In the genomic region with DNA sequence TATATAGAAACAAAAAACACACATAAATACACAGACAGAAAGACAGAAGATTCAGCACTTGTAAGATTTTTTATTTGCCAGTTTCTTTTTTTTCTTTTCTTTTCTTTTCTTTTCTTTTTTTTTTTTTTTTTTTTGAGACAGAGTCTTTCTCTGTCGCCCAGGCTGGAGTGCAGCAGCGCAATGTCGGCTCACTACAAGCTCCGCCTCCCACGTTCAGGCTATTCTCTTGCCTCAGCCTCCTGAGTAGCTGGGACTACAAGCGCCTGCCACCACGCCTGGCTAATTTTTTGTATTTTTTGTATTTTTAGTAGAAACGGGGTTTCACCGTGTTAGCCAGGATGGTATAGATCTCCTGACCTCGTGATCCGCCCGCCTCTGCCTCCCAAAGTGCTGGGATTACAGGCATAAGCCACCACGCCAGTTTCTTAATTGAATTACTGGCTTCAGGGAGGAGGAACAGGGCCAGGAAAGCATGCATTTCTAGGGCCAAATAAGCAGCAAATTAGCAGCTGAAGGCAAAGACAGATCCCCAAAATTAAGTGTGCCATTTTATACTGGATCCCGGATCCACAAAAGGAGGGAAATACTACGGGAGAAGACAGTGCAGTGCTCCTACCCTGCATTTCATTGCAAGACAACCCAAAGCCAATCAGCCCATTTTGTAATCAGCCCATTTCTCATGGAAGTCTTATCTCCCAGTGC, we compare ENCODE assay signal across 7 cellular contexts.
A peak's percentile ranks its signal among the peaks of the same experiment; 100 is the strongest.
DNase-seq lines count a peak whose midpoint lies in the region; ATAC-seq, FAIRE-seq and TF ChIP-seq lines count a peak whose summit lies in the region.
"Not testable (repeated sequence)": the region's sequence is repeated elsewhere in the genome, so short reads cannot be mapped to it uniquely, and the experiment has no call there.

No MANE protein-coding gene starts in this region.

- H3K56ac ChIP-seq in H1 (replicated peaks; ENCODE audit: insufficient read length, low read depth, low read length): not testable (repeated sequence)

- TF ChIP-seq CTCF in GM23338 (conservative IDR thresholded peaks at IDR 0.05; ENCODE audit: low read depth in 2 of 2); SK-N-SH (IDR thresholded peaks at IDR 0.05); WTC11 (IDR thresholded peaks at IDR 0.05); H1 (IDR thresholded peaks at IDR 0.05; ENCODE audit: control extremely low read depth in 1 of 3, insufficient read depth in 1 of 3, low read depth in 1 of 3, low read length in 3 of 3); testis (IDR thresholded peaks at IDR 0.05): not testable (repeated sequence)

- CTCF ChIA-PET in SK-N-SH (lab: Yijun Ruan, JAX) (interaction anchor here (2.5 kb wide), 1 partner anchor 11 kb away, joined by 6 read pairs; no protein-coding TSS in a partner anchor), H1 (lab: Charles Lee; ENCODE audit: partially characterized antibody) (interaction anchor here (1.3 kb wide), 1 partner anchor 22 kb away, joined by 5 read pairs; no protein-coding TSS in a partner anchor)
- CTCF ChIA-PET in WTC11 (lab: Charles Lee): not testable (repeated sequence)

- not testable (repeated sequence) for H3K27ac Mint-ChIP-seq in GM23338, WTC11

- H3K18ac ChIP-seq in H1 (ENCODE audit: extremely low read depth, low read length): peak overlapping the region; percentile 7; the same call in 1 of the 2 replicates

- not testable (repeated sequence) for H3K4me2 ChIP-seq in GM23338; SK-N-SH; H1 (ENCODE audit: insufficient read depth in 1 of 2, low read depth in 2 of 2, low read length in 2 of 2)

- not testable (repeated sequence) for TF ChIP-seq POLR2A in H1 (IDR thresholded peaks at IDR 0.05; ENCODE audit: control extremely low read depth in 1 of 2, low read depth in 2 of 2, low read length in 2 of 2); testis (IDR thresholded peaks at IDR 0.05)

- not testable (repeated sequence) for H2BK120ac ChIP-seq in H1 (replicated peaks; ENCODE audit: low read depth, low read length)

- peak overlapping the region; percentile 52; the same call in 1 of the 2 replicates for H2BK5ac ChIP-seq in H1 (ENCODE audit: low read depth, low read length)

- H2BK12ac ChIP-seq in H1 (ENCODE audit: low read depth, low read length): not testable (repeated sequence)

- not testable (repeated sequence) for H3K4ac ChIP-seq in H1 (replicated peaks; ENCODE audit: insufficient read length, low read depth, low read length)

- not testable (repeated sequence) for H3K23ac ChIP-seq in H1 (ENCODE audit: insufficient read length)

- peaks cover 16% of the 10 kb centered on the region for H3K9me3 Mint-ChIP-seq in GM23338
- peaks cover 26% of the 10 kb centered on the region for H3K9me3 Mint-ChIP-seq in WTC11

- H3K23me2 ChIP-seq in H1 (ENCODE audit: low read depth, low read length): not testable (repeated sequence)

- DNase-seq in Daoy (ENCODE audit: low read depth) (peak; percentile 9), GM23338 (ENCODE audit: low spot score) (peak; percentile 41), NCI-H82 (lab: John Stamatoyannopoulos, UW) (peak; percentile 26), WTC11 (ENCODE audit: low spot score) (peak; percentile 30), testis (peak; percentile 15)
- not testable (repeated sequence) for DNase-seq in SK-N-SH; H1 (ENCODE audit: low read depth in 1 of 2, low spot score in 2 of 2)

- not testable (repeated sequence) for H4K8ac ChIP-seq in H1 (ENCODE audit: extremely low read depth, insufficient read depth, low read length)

- not testable (repeated sequence) for H3K27me3 Mint-ChIP-seq in GM23338 (ENCODE audit: insufficient read depth, low read depth, poor library complexity); WTC11 (ENCODE audit: low read depth)

- not testable (repeated sequence) for TF ChIP-seq RAD21 in SK-N-SH (IDR thresholded peaks at IDR 0.05; ENCODE audit: low read length); H1 (IDR thresholded peaks at IDR 0.05 in 1 of 2, conservative IDR thresholded peaks at IDR 0.05 in 1 of 2; ENCODE audit: low read depth in 2 of 2, low read length in 2 of 2)

- TF ChIP-seq EP300 in SK-N-SH (IDR thresholded peaks at IDR 0.05; ENCODE audit: borderline replicate concordance in 1 of 2, low read depth in 1 of 2, low read length in 1 of 2); H1 (IDR thresholded peaks at IDR 0.05; ENCODE audit: borderline replicate concordance in 1 of 2, low read depth in 2 of 2, low read length in 2 of 2): not testable (repeated sequence)

- not testable (repeated sequence) for H2BK15ac ChIP-seq in H1 (ENCODE audit: low read length)

- peaks cover 17% of the 10 kb centered on the region for H3K4me1 Mint-ChIP-seq in GM23338
- H3K4me1 Mint-ChIP-seq in WTC11: peaks cover 27% of the 10 kb centered on the region

- H3K36me3 ChIP-seq in GM23338 (ENCODE audit: insufficient read depth); SK-N-SH (replicated peaks in 1 of 2; ENCODE audit: control insufficient read depth in 1 of 2, insufficient read depth in 2 of 2, low read length in 1 of 2); H1 (ENCODE audit: control insufficient read depth in 2 of 4, insufficient read depth in 4 of 4, low read length in 3 of 4); testis (ENCODE audit: low read depth, missing control alignments): not testable (repeated sequence)

- not testable (repeated sequence) for H3K79me1 ChIP-seq in H1 (ENCODE audit: low read depth, low read length)

- H3K9me2 ChIP-seq in GM23338 (ENCODE audit: insufficient read depth); SK-N-SH: not testable (repeated sequence)

- not testable (repeated sequence) for H3F3A ChIP-seq in GM23338 (replicated peaks; ENCODE audit: low read depth); SK-N-SH (replicated peaks; ENCODE audit: insufficient read depth)

- not testable (repeated sequence) for H3K79me2 ChIP-seq in GM23338 (replicated peaks; ENCODE audit: insufficient read depth); SK-N-SH (ENCODE audit: insufficient read depth); H1 (ENCODE audit: control insufficient read depth in 1 of 2, insufficient read depth in 2 of 2, low read length in 2 of 2)

- H3K4me1 ChIP-seq in GM23338 (ENCODE audit: insufficient read depth): peaks cover 17% of the 10 kb centered on the region
- H3K4me1 ChIP-seq in SK-N-SH (ENCODE audit: control insufficient read depth in 1 of 2, insufficient read depth in 2 of 2, low read depth in 1 of 2, low read length in 1 of 2); H1 (replicated peaks in 1 of 4; ENCODE audit: control insufficient read depth in 3 of 4, insufficient read depth in 4 of 4, low read length in 3 of 4); testis: not testable (repeated sequence)

- not testable (repeated sequence) for H3K4me3 ChIP-seq in GM23338; SK-N-SH (ENCODE audit: low read depth in 2 of 2, low read length in 1 of 2); H1 (ENCODE audit: extremely low read depth in 1 of 4, insufficient read depth in 2 of 4, low read depth in 3 of 4, low read length in 4 of 4); testis

- not testable (repeated sequence) for H3K4me3 Mint-ChIP-seq in GM23338, WTC11

- H3K14ac ChIP-seq in H1 (ENCODE audit: insufficient read length): not testable (repeated sequence)

- peak; percentile 46; the same call in 2 of the 3 replicates for ATAC-seq in GM23338
- ATAC-seq in WTC11: peak; percentile 68

- H3K27ac ChIP-seq in GM23338 (ENCODE audit: low read depth); H1 (ENCODE audit: low read depth, low read length); testis: not testable (repeated sequence)
- peak overlapping the region in 1 of 2 experiments; percentile 69; a peak in 1 of 4 replicates for H3K27ac ChIP-seq in SK-N-SH (ENCODE audit: low read depth in 2 of 2, low read length in 1 of 2)

- not testable (repeated sequence) for H4K91ac ChIP-seq in H1 (replicated peaks; ENCODE audit: insufficient read length, low read length)

- not testable (repeated sequence) for H2AK5ac ChIP-seq in H1 (ENCODE audit: low read depth, low read length)

- H3K36me3 Mint-ChIP-seq in GM23338 (ENCODE audit: low read depth): peaks cover 13% of the 10 kb centered on the region
- H3K36me3 Mint-ChIP-seq in WTC11: peaks cover 20% of the 10 kb centered on the region

- intact Hi-C loops in testis (cut with DNase I; ENCODE audit: low total_unique reads): not testable (repeated sequence)

- WGBS in SK-N-SH (ENCODE audit: low lambda C conversion rate): 16% methylated on average over 15 of the region's 15 CpGs
- WGBS in H1 (ENCODE audit: extremely low coverage in 1 of 2, insufficient coverage in 1 of 2, insufficient read length in 1 of 2, insufficient replicate concordance in 2 of 2, low coverage in 1 of 2, low lambda C conversion rate in 2 of 2, missing lambda C conversion rate in 1 of 2), 2 experiments: 96% methylated on average over 6 of the region's 15 CpGs; no CpG with 5 or more reads in 1 of the 2 experiments
- 72 to 74% methylated on average over 15 of the region's 15 CpGs for WGBS in testis, 2 donors

- not testable (repeated sequence) for H2BK20ac ChIP-seq in H1 (ENCODE audit: low read length)

- not testable (repeated sequence) for FAIRE-seq in H1 (lab: Jason Lieb, UNC)

- not testable (repeated sequence) for H3K27me3 ChIP-seq in GM23338 (ENCODE audit: insufficient read depth); SK-N-SH (ENCODE audit: insufficient read depth); H1 (replicated peaks in 1 of 4; ENCODE audit: control insufficient read depth in 3 of 4, extremely low read depth in 1 of 4, insufficient read depth in 3 of 4, low read length in 3 of 4); testis

- POLR2A ChIA-PET in SK-N-SH (lab: Yijun Ruan, JAX); WTC11 (lab: Charles Lee); H1 (lab: Charles Lee; ENCODE audit: partially characterized antibody): not testable (repeated sequence)

- H2AFZ ChIP-seq in GM23338: peak overlapping the region; percentile 78
- H2AFZ ChIP-seq in SK-N-SH (ENCODE audit: low read depth): not testable (repeated sequence)
- H2AFZ ChIP-seq in H1 (ENCODE audit: low read length): 0 out of 2 replicates have a peak overlapping the region, but pooled peaks have one; percentile 40

- H4K5ac ChIP-seq in H1 (ENCODE audit: insufficient read length, low read depth, low read length): not testable (repeated sequence)

- not testable (repeated sequence) for H3K9me3 ChIP-seq in SK-N-SH; H1 (ENCODE audit: insufficient read depth in 2 of 2, low read depth in 1 of 2, low read length in 1 of 2); testis

- not testable (repeated sequence) for H3K9ac ChIP-seq in SK-N-SH; H1 (replicated peaks in 1 of 4; ENCODE audit: extremely low read depth in 1 of 4, low read depth in 3 of 4, low read length in 3 of 4)

- not testable (repeated sequence) for H4K20me1 ChIP-seq in GM23338 (replicated peaks; ENCODE audit: insufficient read depth); SK-N-SH (ENCODE audit: insufficient read depth); H1 (replicated peaks in 1 of 2; ENCODE audit: control insufficient read depth in 1 of 2, insufficient read depth in 2 of 2, low read length in 2 of 2)
